11 cellular contexts compared by ENCODE assay signal in genomic region chr5:178576591-178577351, GRCh38. TPM values are rescaled to one million over a fixed set of nuclear protein-coding genes. Genes with fewer than 3 reads are reported as not detected.
DNase-seq lines count a peak whose midpoint lies in the region; ATAC-seq and TF ChIP-seq lines count a peak whose summit lies in the region.
"Had no signal": no experiment of that assay in that cellular context is flagged by ENCODE, and none has a peak within 500 bp of the region (broad histone marks: within the 10 kb centered on the region; RNA-seq: fewer than 3 reads in every experiment).

No MANE protein-coding gene starts in this region.

- H4K20me1 ChIP-seq in Karpas-422 (ENCODE audit: insufficient read depth, low read depth, low read length): no peaks in the 10 kb centered on the region

- H3K27ac ChIP-seq in coronary artery (no peak overlapping the region), right cardiac atrium (ENCODE audit: low read length) (no peak overlapping the region), urinary bladder (ENCODE audit: low read depth) (no peak overlapping the region), Karpas-422 (ENCODE audit: low read length) (no peak overlapping the region)
- H3K27ac ChIP-seq: WERI-Rb-1 had no signal

- peaks cover 21% of the 10 kb centered on the region for H3K27me3 Mint-ChIP-seq in neural crest cell (ENCODE audit: low read depth)

- H3K9ac ChIP-seq in Karpas-422 (ENCODE audit: low read length): no peak overlapping the region

- peak overlapping the region; percentile 50 for H3K27ac Mint-ChIP-seq in neural crest cell (ENCODE audit: unreplicated experiment)
- H3K27ac Mint-ChIP-seq: activated naive CD8-positive, alpha-beta T cell treated with anti-CD3 and anti-CD28 coated beads, Interleukin-2, amount 50 U/mL, for 24 hours; memory B cell had no signal

- H3K27me3 ChIP-seq in right cardiac atrium (ENCODE audit: control insufficient read depth, insufficient read depth) (no peaks in the 10 kb centered on the region), Karpas-422 (ENCODE audit: low read length) (no peaks in the 10 kb centered on the region)

- H3K9me3 ChIP-seq in right cardiac atrium (ENCODE audit: control insufficient read depth, low read length) (no peaks in the 10 kb centered on the region), Karpas-422 (ENCODE audit: low read length) (peaks cover 4% of the 10 kb centered on the region; the same call in 1 of the 2 replicates)

- H3K4me1 ChIP-seq in right cardiac atrium (ENCODE audit: control insufficient read depth, insufficient read depth, low read length) (no peaks in the 10 kb centered on the region), urinary bladder (ENCODE audit: insufficient read depth) (no peaks in the 10 kb centered on the region), Karpas-422 (ENCODE audit: low read length) (no peaks in the 10 kb centered on the region)

- intact Hi-C loops in right cardiac atrium (cut with DNase I): no loop called here

- DNase-seq in coronary artery (ENCODE audit: low spot score): no peak
- DNase-seq in right cardiac atrium: peak; percentile 19 to 65 (median 64)
- peak; percentile 33 for DNase-seq in neural crest cell (ENCODE audit: low read depth, low spot score)
- no peak for DNase-seq in Karpas-422
- no peak for DNase-seq in germinal center (ENCODE audit: low spot score)
- DNase-seq: activated naive CD8-positive, alpha-beta T cell treated with anti-CD3 and anti-CD28 coated beads, Interleukin-2, amount 50 U/mL, for 24 hours; foreskin melanocyte; WERI-Rb-1 had no signal

- WGBS in right cardiac atrium: 5% methylated on average over 92 of the region's 92 CpGs
- 4% methylated on average over 92 of the region's 92 CpGs for WGBS in urinary bladder

- H3K9me2 ChIP-seq in Karpas-422 (replicated peaks; ENCODE audit: insufficient read depth, low read length): no peaks in the 10 kb centered on the region

- H3K36me3 ChIP-seq in urinary bladder (ENCODE audit: insufficient read depth): no peaks in the 10 kb centered on the region
- H3K36me3 ChIP-seq in Karpas-422 (ENCODE audit: insufficient read depth, low read length): no peaks in the 10 kb centered on the region
- H3K36me3 ChIP-seq: WERI-Rb-1 had no signal

- no peak overlapping the region for H2AFZ ChIP-seq in Karpas-422 (ENCODE audit: low read length)

- peaks cover 10% of the 10 kb centered on the region for H3K9me3 Mint-ChIP-seq in neural crest cell
- H3K9me3 Mint-ChIP-seq: activated naive CD8-positive, alpha-beta T cell treated with anti-CD3 and anti-CD28 coated beads, Interleukin-2, amount 50 U/mL, for 24 hours had no signal

- H3K4me1 Mint-ChIP-seq in neural crest cell: peaks cover 13% of the 10 kb centered on the region
- H3K4me1 Mint-ChIP-seq: activated naive CD8-positive, alpha-beta T cell treated with anti-CD3 and anti-CD28 coated beads, Interleukin-2, amount 50 U/mL, for 24 hours; memory B cell had no signal

- no peaks in the 10 kb centered on the region for H3K79me2 ChIP-seq in Karpas-422 (ENCODE audit: low read length)

- H3K4me2 ChIP-seq in Karpas-422 (ENCODE audit: low read depth, low read length, poor library complexity, severe bottlenecking): no peak overlapping the region

- peaks cover 22% of the 10 kb centered on the region for H3K36me3 Mint-ChIP-seq in neural crest cell (ENCODE audit: low read depth)

- TF ChIP-seq CTCF in coronary artery (IDR thresholded peaks at IDR 0.05): no peak
- TF ChIP-seq CTCF in neural crest cell (conservative IDR thresholded peaks at IDR 0.05): no peak

- peak overlapping the region; percentile 83 for H3K4me3 Mint-ChIP-seq in neural crest cell
- H3K4me3 Mint-ChIP-seq: activated naive CD8-positive, alpha-beta T cell treated with anti-CD3 and anti-CD28 coated beads, Interleukin-2, amount 50 U/mL, for 24 hours; memory B cell had no signal

- ATAC-seq in right cardiac atrium: peak; percentile 63 to 69
- no peak for ATAC-seq in GM21619 (IDR thresholded peaks at IDR 0.05; ENCODE audit: unreplicated experiment)
- ATAC-seq: activated naive CD8-positive, alpha-beta T cell treated with anti-CD3 and anti-CD28 coated beads, Interleukin-2, amount 50 U/mL, for 24 hours had no signal

- H3K4me3 ChIP-seq in coronary artery (peak overlapping the region; percentile 55), right cardiac atrium (ENCODE audit: low read length) (peak overlapping the region; percentile 4), urinary bladder (ENCODE audit: low read depth, low read length) (peak overlapping the region; percentile 5), Karpas-422 (ENCODE audit: low read length) (no peak overlapping the region)

RNA-seq across cellular contexts. Expression of gene COL23A1, which starts 13.4 kb away (rescaled TPM):
- total RNA-seq in right cardiac atrium (10 to 100 TPM in 2 of 4 donors, 1 to 10 TPM in 2; 5.5 to 13.6 (median 8.8) TPM), neural crest cell (33.7 and 34.0 TPM in 2 replicates), urinary bladder (0.90 TPM)
- polyA plus RNA-seq in right cardiac atrium (2.5 TPM), urinary bladder (0.87 TPM)
- 5.7 and 7.6 TPM in 2 replicates for total RNA-seq in Karpas-422 (2014; rRNA removed; shearing (Covaris generic); ENCODE audit: low replicate concordance)

RNA-seq across cellular contexts. Expression of gene CLK4, which starts 50.1 kb away (rescaled TPM):
- 10 to 100 TPM; 15.5 to 27.0 (median 24.0) TPM for total RNA-seq in right cardiac atrium
- polyA plus RNA-seq in right cardiac atrium: 15.5 TPM
- total RNA-seq in neural crest cell: 25.1 and 30.0 TPM in 2 replicates
- total RNA-seq in urinary bladder: 76.4 TPM
- polyA plus RNA-seq in urinary bladder: 14.6 TPM
- 27.7 and 29.0 TPM in 2 replicates for total RNA-seq in Karpas-422 (2014; rRNA removed; shearing (Covaris generic); ENCODE audit: low replicate concordance)

Comparison
In these comparisons a context has a peak if more than half of its experiments do, and no peak if none do; other contexts are left out.
1. DNase-seq: peak in right cardiac atrium (3 of 3) and neural crest cell (single experiment); none in coronary artery (single experiment), Karpas-422 (single experiment) and germinal center (single experiment).